Comparison of ENCODE assay signal across 2 cellular contexts in the genomic region with DNA sequence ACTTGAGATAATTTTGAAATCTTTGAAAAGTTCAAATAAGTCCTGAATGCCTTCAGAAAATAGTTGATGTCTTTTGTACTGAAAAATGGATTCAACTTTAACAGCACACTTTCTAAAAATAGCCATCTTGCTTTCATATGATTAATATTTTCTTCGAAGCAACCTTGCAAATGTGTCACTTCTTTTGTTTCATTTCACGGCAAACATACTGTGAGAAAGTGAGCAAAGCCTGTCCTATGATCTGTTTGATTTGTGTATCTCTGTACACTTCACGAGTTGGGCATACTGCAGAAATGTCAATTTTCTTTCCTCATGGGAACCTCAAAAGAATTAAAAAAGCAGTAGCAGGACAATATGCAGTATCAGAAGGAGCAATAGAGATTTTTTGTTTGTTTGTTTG.
A peak's percentile ranks its signal among the peaks of the same experiment; 100 is the strongest.
TF ChIP-seq lines count a peak whose summit lies in the region.

No MANE protein-coding gene starts in this region.

TF ChIP-seq in IMR-90, 13 proteins besides CTCF, POLR2A, EP300 and RAD21 (continued from another document):
- no peak for TF ChIP-seq CHD1 (IDR thresholded peaks at IDR 0.05; ENCODE audit: low read depth, low read length)
- no peak for TF ChIP-seq RFX5 (IDR thresholded peaks at IDR 0.05; ENCODE audit: low read depth, low read length)
- no peak for TF ChIP-seq FOS (IDR thresholded peaks at IDR 0.05; ENCODE audit: low read depth, low read length)
- no peak for TF ChIP-seq BHLHE40 (IDR thresholded peaks at IDR 0.05; ENCODE audit: low read depth, low read length)
- no peak for TF ChIP-seq NFE2L2 (IDR thresholded peaks at IDR 0.05; ENCODE audit: low read depth, low read length)
- TF ChIP-seq MXI1 (IDR thresholded peaks at IDR 0.05; ENCODE audit: borderline replicate concordance, low read depth, low read length): no peak
- no peak for TF ChIP-seq SMC3 (IDR thresholded peaks at IDR 0.05; ENCODE audit: low read depth, low read length)
- TF ChIP-seq, protein P1, sequence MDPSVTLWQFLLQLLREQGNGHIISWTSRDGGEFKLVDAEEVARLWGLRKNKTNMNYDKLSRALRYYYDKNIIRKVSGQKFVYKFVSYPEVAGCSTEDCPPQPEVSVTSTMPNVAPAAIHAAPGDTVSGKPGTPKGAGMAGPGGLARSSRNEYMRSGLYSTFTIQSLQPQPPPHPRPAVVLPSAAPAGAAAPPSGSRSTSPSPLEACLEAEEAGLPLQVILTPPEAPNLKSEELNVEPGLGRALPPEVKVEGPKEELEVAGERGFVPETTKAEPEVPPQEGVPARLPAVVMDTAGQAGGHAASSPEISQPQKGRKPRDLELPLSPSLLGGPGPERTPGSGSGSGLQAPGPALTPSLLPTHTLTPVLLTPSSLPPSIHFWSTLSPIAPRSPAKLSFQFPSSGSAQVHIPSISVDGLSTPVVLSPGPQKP (IDR thresholded peaks at IDR 0.05; ENCODE audit: borderline replicate concordance, low read depth, low read length): no peak
- TF ChIP-seq RCOR1 (IDR thresholded peaks at IDR 0.05; ENCODE audit: insufficient replicate concordance, low read length): no peak
- no peak for TF ChIP-seq MAFK (IDR thresholded peaks at IDR 0.05; ENCODE audit: low read depth, low read length)
- TF ChIP-seq, protein P2, sequence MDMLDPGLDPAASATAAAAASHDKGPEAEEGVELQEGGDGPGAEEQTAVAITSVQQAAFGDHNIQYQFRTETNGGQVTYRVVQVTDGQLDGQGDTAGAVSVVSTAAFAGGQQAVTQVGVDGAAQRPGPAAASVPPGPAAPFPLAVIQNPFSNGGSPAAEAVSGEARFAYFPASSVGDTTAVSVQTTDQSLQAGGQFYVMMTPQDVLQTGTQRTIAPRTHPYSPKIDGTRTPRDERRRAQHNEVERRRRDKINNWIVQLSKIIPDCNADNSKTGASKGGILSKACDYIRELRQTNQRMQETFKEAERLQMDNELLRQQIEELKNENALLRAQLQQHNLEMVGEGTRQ (IDR thresholded peaks at IDR 0.05; ENCODE audit: low read depth, low read length): no peak
- no peak for TF ChIP-seq CEBPB (IDR thresholded peaks at IDR 0.05; ENCODE audit: low read depth, low read length)

TF ChIP-seq in GM12878, 131 proteins besides CTCF, POLR2A, EP300 and RAD21 (continued from another document):
- TF ChIP-seq MEF2B (IDR thresholded peaks at IDR 0.05; ENCODE audit: partially characterized antibody, poor library complexity, severe bottlenecking): peak; percentile 17
